In the genomic region with DNA sequence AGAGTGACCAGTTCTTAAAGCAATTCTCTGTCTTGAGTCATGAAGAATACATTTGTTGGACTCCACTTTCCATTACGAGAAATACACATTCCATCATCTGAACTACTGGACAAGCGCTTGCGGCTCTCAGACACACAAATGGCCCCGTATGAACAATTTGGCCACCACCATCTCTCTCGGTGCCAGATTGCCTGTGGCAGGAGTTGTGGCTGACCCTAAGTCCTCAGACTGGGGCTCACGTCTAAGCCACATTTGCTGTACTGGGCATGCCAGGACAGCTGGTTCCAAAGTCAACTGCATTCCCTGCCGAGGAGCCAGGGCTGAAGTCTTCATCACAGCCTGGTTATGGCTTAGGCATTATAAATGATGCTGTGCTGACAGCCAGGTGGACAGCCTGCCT, we compare ENCODE assay signal across 18 cellular contexts.
DNase-seq lines count a peak whose midpoint lies in the region; ATAC-seq, FAIRE-seq and TF ChIP-seq lines count a peak whose summit lies in the region.
"Had no signal": no experiment of that assay in that cellular context is flagged by ENCODE, and none has a peak within 500 bp of the region (broad histone marks: within the 10 kb centered on the region; RNA-seq: fewer than 3 reads in every experiment).

No MANE protein-coding gene starts in this region.

- BruUV-seq in IMR-90 (replicated peaks; lab: Mats Ljungman, UMichigan), result no TSS peak

- DNase-seq in IMR-90, result no peak
- DNase-seq in astrocyte (ENCODE audit: low read depth), result peak; percentile 82
- DNase-seq in fibroblast of the aortic adventitia (ENCODE audit: low read depth), result peak; percentile 27
- DNase-seq in stromal cell of bone marrow (ENCODE audit: low read depth), result peak; percentile 12
- no peak for DNase-seq in CD1c-positive myeloid dendritic cell (ENCODE audit: extremely low spot score)
- no peak for DNase-seq in NCI-H1417 treated with DMSO at 0.1 percent for 48 hours (lab: John Stamatoyannopoulos, UW)
- DNase-seq: CD4-positive, alpha-beta memory T cell; DMS79 treated with DMSO at 0.1 percent for 48 hours; GDM1; GOT3; KG1; NCI-H1105 treated with DMSO at 0.1 percent for 48 hours; NCI-H1930; NCI-H2171; NCI-H510A treated with DMSO at 0.1 percent for 48 hours; Peyer's patch; SHP77 had no signal

- no peak for FAIRE-seq in astrocyte (lab: Jason Lieb, UNC)

- H3K4me1 Mint-ChIP-seq in astrocyte (ENCODE audit: low read depth, unreplicated experiment), result peaks cover 33% of the 10 kb centered on the region

- TF ChIP-seq CTCF in IMR-90 (conservative IDR thresholded peaks at IDR 0.05; ENCODE audit: low read depth, low read length) (no peak), astrocyte (IDR thresholded peaks at IDR 0.05; ENCODE audit: insufficient read depth, low read depth, low read length) (no peak), fibroblast of the aortic adventitia (IDR thresholded peaks at IDR 0.05; ENCODE audit: insufficient read depth, low read length) (no peak)

- dilution Hi-C loops in IMR-90 (cut with HindIII; ENCODE audit: low sequenced_read_pairs, unreplicated experiment), result no loop called here

- H3K23ac ChIP-seq in IMR-90 (ENCODE audit: low read depth, low read length), result no peak overlapping the region

- WGBS in IMR-90 (ENCODE audit: extremely low coverage in 2 of 2, insufficient read length in 1 of 2), 2 experiments, result 91% methylated on average over 4 of the region's 7 CpGs; no CpG with 5 or more reads in 1 of the 2 experiments

- H2AFZ ChIP-seq in IMR-90 (replicated peaks; ENCODE audit: low read length, poor library complexity) (no peak overlapping the region), astrocyte (ENCODE audit: low read depth, low read length) (no peak overlapping the region)

- H4K91ac ChIP-seq in IMR-90 (ENCODE audit: insufficient read depth, low read depth, low read length), result no peak overlapping the region

- no peaks in the 10 kb centered on the region for H3K36me3 ChIP-seq in IMR-90 (ENCODE audit: control insufficient read depth, insufficient read depth, low read length)
- H3K36me3 ChIP-seq in astrocyte (ENCODE audit: insufficient read depth, low read length), result no peaks in the 10 kb centered on the region
- H3K36me3 ChIP-seq: Peyer's patch had no signal

- H3K9ac ChIP-seq in IMR-90 (ENCODE audit: low read depth, low read length) (no peak overlapping the region), astrocyte (ENCODE audit: low read length) (no peak overlapping the region)

- H3K14ac ChIP-seq in IMR-90 (replicated peaks; ENCODE audit: low read depth, low read length), result no peak overlapping the region

- H3K4me2 ChIP-seq in IMR-90 (ENCODE audit: low read depth, low read length) (no peak overlapping the region), astrocyte (ENCODE audit: low read length) (no peak overlapping the region)

- in situ Hi-C loops in IMR-90 (cut with MboI; ENCODE audit: low sequenced_read_pairs), result no loop called here

- H3K4me3 Mint-ChIP-seq in astrocyte (ENCODE audit: unreplicated experiment), result no peak overlapping the region
- H3K4me3 Mint-ChIP-seq: CD4-positive, alpha-beta memory T cell had no signal

- H2BK20ac ChIP-seq in IMR-90 (ENCODE audit: low read depth, low read length), result no peak overlapping the region

- CTCF ChIA-PET in IMR-90 (lab: Yijun Ruan, JAX), result interaction anchor here (0.8 kb wide), 1 partner anchor 11 kb away, joined by 3 read pairs; no protein-coding TSS in a partner anchor

- H3K9me3 Mint-ChIP-seq in astrocyte (ENCODE audit: unreplicated experiment), result no peaks in the 10 kb centered on the region
- H3K9me3 Mint-ChIP-seq: CD4-positive, alpha-beta memory T cell had no signal

- H4K8ac ChIP-seq in IMR-90 (ENCODE audit: low read depth in 2 of 2, low read length in 2 of 2), result no peak overlapping the region

- no peak overlapping the region; the same call in 1 of the 2 replicates for H3K4ac ChIP-seq in IMR-90 (ENCODE audit: low read depth, low read length)

- no peak overlapping the region for H3K18ac ChIP-seq in IMR-90 (ENCODE audit: low read depth, low read length)

- no peak overlapping the region for H2BK5ac ChIP-seq in IMR-90 (ENCODE audit: low read depth, low read length, poor library complexity, severe bottlenecking)

- peaks cover 12% of the 10 kb centered on the region for H3K4me1 ChIP-seq in IMR-90 (ENCODE audit: control insufficient read depth, insufficient read depth, low read length)
- peaks cover 23% of the 10 kb centered on the region for H3K4me1 ChIP-seq in astrocyte (ENCODE audit: insufficient read depth, low read length)
- H3K4me1 ChIP-seq: Peyer's patch had no signal

- H3K9me3 ChIP-seq in IMR-90 (ENCODE audit: control insufficient read depth, insufficient read depth, low read length), result no peaks in the 10 kb centered on the region
- H3K9me3 ChIP-seq in astrocyte (ENCODE audit: insufficient read depth, low read depth, low read length), result no peaks in the 10 kb centered on the region
- H3K9me3 ChIP-seq: Peyer's patch had no signal

- peak overlapping the region; percentile 34; the same call in 1 of the 3 replicates for H2BK15ac ChIP-seq in IMR-90 (ENCODE audit: low read depth, low read length)

- H3K27ac ChIP-seq in IMR-90 (ENCODE audit: insufficient read depth, low read length) (no peak overlapping the region), astrocyte (ENCODE audit: low read depth, low read length) (no peak overlapping the region)
- H3K27ac ChIP-seq: Peyer's patch had no signal

- peaks cover 6% of the 10 kb centered on the region for H3K9me1 ChIP-seq in IMR-90 (ENCODE audit: insufficient read depth, low read length)

- no peak for ATAC-seq in IMR-90 (ENCODE audit: low read depth)
- no peak for ATAC-seq in GM21723 (IDR thresholded peaks at IDR 0.05; ENCODE audit: unreplicated experiment)

- H3K36me3 Mint-ChIP-seq in astrocyte (ENCODE audit: low read depth, unreplicated experiment), result no peaks in the 10 kb centered on the region

- H3K4me3 ChIP-seq in IMR-90 (ENCODE audit: insufficient read depth, low read depth, low read length), result no peak overlapping the region
- no peak overlapping the region for H3K4me3 ChIP-seq in astrocyte (ENCODE audit: insufficient read depth, low read depth, low read length)
- no peak overlapping the region for H3K4me3 ChIP-seq in fibroblast of the aortic adventitia (ENCODE audit: low read depth, low read length)
- H3K4me3 ChIP-seq: Peyer's patch had no signal

- no peaks in the 10 kb centered on the region for H4K20me1 ChIP-seq in IMR-90 (ENCODE audit: insufficient read depth, low read length)
- H4K20me1 ChIP-seq in astrocyte (ENCODE audit: insufficient read depth, low read length), result no peaks in the 10 kb centered on the region

- H3K56ac ChIP-seq in IMR-90 (ENCODE audit: extremely low read depth, insufficient read depth, low read length), result no peak overlapping the region

- no peak overlapping the region for H2BK120ac ChIP-seq in IMR-90 (ENCODE audit: low read depth, low read length)

- H4K5ac ChIP-seq in IMR-90 (ENCODE audit: low read depth, low read length), result no peak overlapping the region

- no peaks in the 10 kb centered on the region for H3K79me2 ChIP-seq in astrocyte (ENCODE audit: insufficient read depth, low read length)

- no peak overlapping the region for H3K27ac Mint-ChIP-seq in astrocyte (ENCODE audit: unreplicated experiment)

- intact Hi-C loops in IMR-90 (cut with micrococcal nuclease), result no loop called here

- no peak for TF ChIP-seq RAD21 in IMR-90 (IDR thresholded peaks at IDR 0.05; ENCODE audit: low read length)

- H3K79me1 ChIP-seq in IMR-90 (ENCODE audit: low read depth in 1 of 2, low read length in 2 of 2), result no peaks in the 10 kb centered on the region

- no peaks in the 10 kb centered on the region for H3K27me3 Mint-ChIP-seq in astrocyte (ENCODE audit: low read depth, unreplicated experiment)
- H3K27me3 Mint-ChIP-seq: CD4-positive, alpha-beta memory T cell had no signal

- peak overlapping the region; percentile 5; the same call in 1 of the 2 replicates for H2AK5ac ChIP-seq in IMR-90 (ENCODE audit: low read depth, low read length)

- peak overlapping the region; percentile 10 for H2AK9ac ChIP-seq in IMR-90 (replicated peaks; ENCODE audit: low read depth, low read length, poor library complexity)

- TF ChIP-seq POLR2A in IMR-90 (IDR thresholded peaks at IDR 0.05; ENCODE audit: low read depth, low read length), result no peak

- H3K27me3 ChIP-seq in IMR-90 (ENCODE audit: control insufficient read depth, insufficient read depth, low read length) (no peaks in the 10 kb centered on the region), astrocyte (ENCODE audit: insufficient read depth, low read length) (no peaks in the 10 kb centered on the region)
- H3K27me3 ChIP-seq: Peyer's patch had no signal

- POLR2A ChIA-PET in IMR-90 (lab: Charles Lee; ENCODE audit: unreplicated experiment), result no interaction called here

TF ChIP-seq in IMR-90, 13 proteins besides CTCF, POLR2A, EP300 and RAD21 (continues in another document):
- no peak for TF ChIP-seq FOS (IDR thresholded peaks at IDR 0.05; ENCODE audit: low read depth, low read length)
- no peak for TF ChIP-seq CHD1 (IDR thresholded peaks at IDR 0.05; ENCODE audit: low read depth, low read length)
- no peak for TF ChIP-seq MAFK (IDR thresholded peaks at IDR 0.05; ENCODE audit: low read depth, low read length)
- no peak for TF ChIP-seq MAZ (IDR thresholded peaks at IDR 0.05; ENCODE audit: borderline replicate concordance, low read depth, low read length)
- TF ChIP-seq USF2 (IDR thresholded peaks at IDR 0.05; ENCODE audit: low read depth, low read length), result no peak
- TF ChIP-seq MXI1 (IDR thresholded peaks at IDR 0.05; ENCODE audit: borderline replicate concordance, low read depth, low read length), result no peak
- TF ChIP-seq SMC3 (IDR thresholded peaks at IDR 0.05; ENCODE audit: low read depth, low read length), result no peak
- TF ChIP-seq RFX5 (IDR thresholded peaks at IDR 0.05; ENCODE audit: low read depth, low read length), result no peak
- TF ChIP-seq, protein P1, sequence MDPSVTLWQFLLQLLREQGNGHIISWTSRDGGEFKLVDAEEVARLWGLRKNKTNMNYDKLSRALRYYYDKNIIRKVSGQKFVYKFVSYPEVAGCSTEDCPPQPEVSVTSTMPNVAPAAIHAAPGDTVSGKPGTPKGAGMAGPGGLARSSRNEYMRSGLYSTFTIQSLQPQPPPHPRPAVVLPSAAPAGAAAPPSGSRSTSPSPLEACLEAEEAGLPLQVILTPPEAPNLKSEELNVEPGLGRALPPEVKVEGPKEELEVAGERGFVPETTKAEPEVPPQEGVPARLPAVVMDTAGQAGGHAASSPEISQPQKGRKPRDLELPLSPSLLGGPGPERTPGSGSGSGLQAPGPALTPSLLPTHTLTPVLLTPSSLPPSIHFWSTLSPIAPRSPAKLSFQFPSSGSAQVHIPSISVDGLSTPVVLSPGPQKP (IDR thresholded peaks at IDR 0.05; ENCODE audit: borderline replicate concordance, low read depth, low read length), result no peak
- no peak for TF ChIP-seq NFE2L2 (IDR thresholded peaks at IDR 0.05; ENCODE audit: low read depth, low read length)

Comparison
In these comparisons a context has a peak if more than half of its experiments do, and no peak if none do; other contexts are left out.
1. DNase-seq: peak in astrocyte (single experiment), fibroblast of the aortic adventitia (single experiment) and stromal cell of bone marrow (single experiment); none in IMR-90 (single experiment), CD1c-positive myeloid dendritic cell (single experiment) and NCI-H1417 treated with DMSO at 0.1 percent for 48 hours (single experiment).